In genomic region chr3:46386206-46386605, GRCh38 we compare ENCODE assay signal across 12 cellular contexts. TPM values are rescaled to one million over a fixed set of nuclear protein-coding genes. Genes with fewer than 3 reads are reported as not detected.
DNase-seq lines count a peak whose midpoint lies in the region; ATAC-seq and TF ChIP-seq lines count a peak whose summit lies in the region.
"Had no signal": no experiment of that assay in that cellular context is flagged by ENCODE, and none has a peak within 500 bp of the region (broad histone marks: within the 10 kb centered on the region; RNA-seq: fewer than 3 reads in every experiment).

No MANE protein-coding gene starts in this region.

- peaks cover 5% of the 10 kb centered on the region for H3K4me1 Mint-ChIP-seq in type B pancreatic cell (ENCODE audit: unreplicated experiment)

- TF ChIP-seq CTCF in foreskin fibroblast (IDR thresholded peaks at IDR 0.05; ENCODE audit: low read depth, low read length) (no peak), type B pancreatic cell (conservative IDR thresholded peaks at IDR 0.05) (no peak)

- no peaks in the 10 kb centered on the region for H3K36me3 Mint-ChIP-seq in type B pancreatic cell

- H3K27ac Mint-ChIP-seq in type B pancreatic cell: peak overlapping the region; percentile 73

- no peak overlapping the region for H3K4me3 Mint-ChIP-seq in type B pancreatic cell

- no peaks in the 10 kb centered on the region for H3K9me3 Mint-ChIP-seq in type B pancreatic cell

- H3K27me3 Mint-ChIP-seq in type B pancreatic cell: peaks cover 5% of the 10 kb centered on the region

- ATAC-seq in HG02870 (IDR thresholded peaks at IDR 0.05; ENCODE audit: unreplicated experiment): no peak

- no peak overlapping the region for H3K4me3 ChIP-seq in foreskin fibroblast (ENCODE audit: low read depth in 1 of 2, low read length in 2 of 2)
- H3K4me3 ChIP-seq: skin epidermis, thoracic aorta had no signal

- DNase-seq in activated CD8-positive, alpha-beta memory T cell treated with anti-CD3 and anti-CD28 coated beads for 24 hours: peak; percentile 47
- DNase-seq in activated CD8-positive, alpha-beta memory T cell treated with anti-CD3 and anti-CD28 coated beads, Interleukin-2, amount 50 U/mL, for 4 hours: no peak
- DNase-seq in OCI-M1 (lab: John Stamatoyannopoulos, UW) (peak; percentile 85), foreskin fibroblast (peak; percentile 18 to 27), type B pancreatic cell (ENCODE audit: extremely low spot score, unreplicated experiment) (no peak), NCI-H1436 treated with DMSO at 0.1 percent for 48 hours (lab: John Stamatoyannopoulos, UW) (no peak), DMS153 (lab: John Stamatoyannopoulos, UW) (no peak)
- DNase-seq: activated CD4-positive, alpha-beta T cell treated with anti-CD3 and anti-CD28 coated beads, Interleukin-2, amount 50 U/mL, for 4 hours; NCI-H2081 treated with DMSO at 0.1 percent for 48 hours had no signal

RNA-seq across cellular contexts. Expression of gene CCR5, which starts 15.5 kb away (rescaled TPM):
- total RNA-seq in type B pancreatic cell (ENCODE audit: low replicate concordance): 0.12 and 0.22 TPM in 2 replicates

RNA-seq across cellular contexts. Expression of gene CCRL2, which starts 20.9 kb away (rescaled TPM):
- 0.17 and 0.34 TPM in 2 replicates for total RNA-seq in type B pancreatic cell (ENCODE audit: low replicate concordance)

RNA-seq across cellular contexts. Expression of gene CCR2, which starts 32.3 kb away (rescaled TPM):
- not detected in 2 replicates for total RNA-seq in type B pancreatic cell (ENCODE audit: low replicate concordance)

Comparison
In these comparisons a context has a peak if more than half of its experiments do, and no peak if none do; other contexts are left out.
1. DNase-seq: peak in activated CD8-positive, alpha-beta memory T cell treated with anti-CD3 and anti-CD28 coated beads for 24 hours (single experiment), OCI-M1 (single experiment) and foreskin fibroblast (2 of 2); none in activated CD8-positive, alpha-beta memory T cell treated with anti-CD3 and anti-CD28 coated beads, Interleukin-2, amount 50 U/mL, for 4 hours (single experiment), type B pancreatic cell (single experiment), NCI-H1436 treated with DMSO at 0.1 percent for 48 hours (single experiment) and DMS153 (single experiment).